Comparison of ENCODE assay signal across 36 cellular contexts in genomic region chr6:154017786-154018185, GRCh38.
"Had no signal": no experiment of that assay in that cellular context is flagged by ENCODE, and none has a peak within 500 bp of the region (broad histone marks: within the 10 kb centered on the region; RNA-seq: fewer than 3 reads in every experiment).

No MANE protein-coding gene starts in this region.

- H3K9ac ChIP-seq: KMS-11 had no signal

- H3K27ac ChIP-seq: KMS-11 had no signal

- H3K4me3 ChIP-seq: MG63 had no signal

- H3K4me2 ChIP-seq: KMS-11 had no signal

- H3K27me3 ChIP-seq: MG63 had no signal

- DNase-seq: Karpas-422, Kasumi-1, KG1, MG63, MM.1S, MV-4-11, NCI-H1048, NCI-H1092, NCI-H1092 treated with DMSO at 0.1 percent for 48 hours, NCI-H1105, NCI-H1105 treated with DMSO at 0.1 percent for 48 hours, NCI-H1417, NCI-H1417 treated with DMSO at 0.1 percent for 48 hours, NCI-H1436, NCI-H1436 treated with DMSO at 0.1 percent for 48 hours, NCI-H146, NCI-H1694, NCI-H1694 treated with DMSO at 0.1 percent for 48 hours, NCI-H187, NCI-H187 treated with DMSO at 0.1 percent for 48 hours, NCI-H1930, NCI-H2029, NCI-H2029 treated with DMSO at 0.1 percent for 48 hours, NCI-H2081, NCI-H2081 treated with DMSO at 0.1 percent for 48 hours, NCI-H2107, NCI-H2171, NCI-H2171 treated with DMSO at 0.1 percent for 48 hours, NCI-H2227 treated with DMSO at 0.1 percent for 48 hours, NCI-H226, NCI-H345, NCI-H446, NCI-H446 treated with DMSO at 0.1 percent for 48 hours, NCI-H510A, NCI-H510A treated with DMSO at 0.1 percent for 48 hours had no signal

- H3K9me3 ChIP-seq: MG63 had no signal

- H3K36me3 ChIP-seq: MG63 had no signal
